Comparison of ENCODE assay signal across 13 cellular contexts in genomic region chr5:134594336-134594735, GRCh38. TPM values are rescaled to one million over a fixed set of nuclear protein-coding genes. Genes with fewer than 3 reads are reported as not detected.
A peak's percentile ranks its signal among the peaks of the same experiment; 100 is the strongest.
DNase-seq lines count a peak whose midpoint lies in the region; ATAC-seq, FAIRE-seq and TF ChIP-seq lines count a peak whose summit lies in the region.
"Had no signal": no experiment of that assay in that cellular context is flagged by ENCODE, and none has a peak within 500 bp of the region (broad histone marks: within the 10 kb centered on the region; RNA-seq: fewer than 3 reads in every experiment).

No MANE protein-coding gene starts in this region.

- FAIRE-seq in HepG2 (lab: Jason Lieb, UNC), result peak; percentile 65

- WGBS in HepG2 (ENCODE audit: low lambda C conversion rate), result 2% methylated on average over 7 of the region's 7 CpGs

- peak overlapping the region; percentile 61 for H3K27ac ChIP-seq in KOPT-K1 (ENCODE audit: low read depth, low read length, poor library complexity, severe bottlenecking)
- H3K27ac ChIP-seq in WERI-Rb-1, result peak overlapping the region; percentile 82
- H3K27ac ChIP-seq in HepG2 (ENCODE audit: extremely low read length, insufficient read depth, low read length), result no peak overlapping the region
- H3K27ac ChIP-seq: PC-9 had no signal

- peak; percentile 74 for DNase-seq in WERI-Rb-1
- peak; percentile 59 for DNase-seq in HepG2 (ENCODE audit: low spot score)
- peak; percentile 50 for DNase-seq in superior temporal gyrus (ENCODE audit: extremely low spot score)
- DNase-seq in GM03348 (ENCODE audit: low spot score), result no peak
- DNase-seq: C1 segment of cervical spinal cord; Kasumi-1; NCI-H1417 treated with DMSO at 0.1 percent for 48 hours; NCI-H2029 treated with DMSO at 0.1 percent for 48 hours; NK-92 treated with Interleukin-12 subunit alpha and Interleukin-12 subunit beta, amount 100 ng/mL, for 24 hours; PC-9 had no signal

- ATAC-seq in HepG2 (peak; percentile 70), HG02970 (IDR thresholded peaks at IDR 0.05; ENCODE audit: low FRiP score, unreplicated experiment) (no peak), GM18867 (IDR thresholded peaks at IDR 0.05; ENCODE audit: unreplicated experiment) (no peak)

- no peak for TF ChIP-seq RAD21 in HepG2 (CRISPR knock-in tag; IDR thresholded peaks at IDR 0.05)

- intact Hi-C loops in HepG2 (cut with micrococcal nuclease; ENCODE audit: unreplicated experiment), result loop anchor here (5.0 kb wide), 1 partner anchor 68 kb away; no protein-coding TSS in a partner anchor

- peak overlapping the region; percentile 19 for H3K4me2 ChIP-seq in HepG2 (ENCODE audit: low read depth, low read length)
- H3K4me2 ChIP-seq: PC-9 had no signal

- BruUV-seq in HepG2 (replicated peaks; lab: Mats Ljungman, UMichigan), result no TSS peak

- POLR2A ChIA-PET in HepG2 (lab: Yijun Ruan, JAX), result no interaction called here

- H3K36me3 ChIP-seq in KOPT-K1 (ENCODE audit: insufficient read depth, low read length) (no peaks in the 10 kb centered on the region), WERI-Rb-1 (no peaks in the 10 kb centered on the region), HepG2 (replicated peaks in 1 of 2; ENCODE audit: control insufficient read depth in 1 of 2, insufficient read depth in 2 of 2, low read length in 2 of 2) (no peaks in the 10 kb centered on the region)

- no peaks in the 10 kb centered on the region for H3K79me2 ChIP-seq in HepG2 (ENCODE audit: insufficient read depth, low read length)

- no peak overlapping the region for H2AFZ ChIP-seq in HepG2 (ENCODE audit: low read length)
- H2AFZ ChIP-seq: PC-9 had no signal

- CTCF ChIA-PET in HepG2 (lab: Yijun Ruan, JAX; ENCODE audit: low intra/inter-chr PET ratio, low total read pairs), result no interaction called here

- no peak for TF ChIP-seq POLR2A in HepG2 (IDR thresholded peaks at IDR 0.05; ENCODE audit: insufficient read depth in 1 of 2, low read depth in 2 of 2, low read length in 2 of 2)

- TF ChIP-seq CTCF in WERI-Rb-1 (IDR thresholded peaks at IDR 0.05; ENCODE audit: low read depth, low read length) (no peak), HepG2 (CRISPR knock-in tag; IDR thresholded peaks at IDR 0.05) (no peak)

- peaks cover 59% of the 10 kb centered on the region for H3K4me1 ChIP-seq in HepG2 (ENCODE audit: insufficient read depth, low read length)

- peak in 1 of 2 experiments; percentile 11; a peak in 1 of 4 replicates for TF ChIP-seq EP300 in HepG2 (IDR thresholded peaks at IDR 0.05; ENCODE audit: low read depth in 2 of 2, low read length in 2 of 2)
- TF ChIP-seq EP300 in HepG2 (CRISPR knock-in tag; IDR thresholded peaks at IDR 0.05; ENCODE audit: borderline replicate concordance), result no peak

- no peak overlapping the region for H3K4me3 ChIP-seq in WERI-Rb-1 (ENCODE audit: low read depth, low read length)
- H3K4me3 ChIP-seq in HepG2 (replicated peaks in 1 of 3; ENCODE audit: insufficient read depth in 1 of 3, low read depth in 2 of 3, low read length in 3 of 3), result peak overlapping the region in 1 of 3 experiments; percentile 15; a peak in 1 of 6 replicates
- H3K4me3 ChIP-seq: PC-9 had no signal

- no peaks in the 10 kb centered on the region for H3K27me3 ChIP-seq in WERI-Rb-1 (ENCODE audit: insufficient read depth, low read depth, severe bottlenecking)
- H3K27me3 ChIP-seq in HepG2 (ENCODE audit: control insufficient read depth in 1 of 2, insufficient read depth in 2 of 2, low read length in 2 of 2), result no peaks in the 10 kb centered on the region

- no peaks in the 10 kb centered on the region for H3K9me3 ChIP-seq in KOPT-K1 (ENCODE audit: insufficient read depth, low read length, poor library complexity, severe bottlenecking)
- no peaks in the 10 kb centered on the region for H3K9me3 ChIP-seq in WERI-Rb-1 (ENCODE audit: severe bottlenecking)
- H3K9me3 ChIP-seq in HepG2 (ENCODE audit: low read length), result no peaks in the 10 kb centered on the region

- H4K20me1 ChIP-seq in HepG2 (ENCODE audit: insufficient read depth, low read length), result no peaks in the 10 kb centered on the region

- H3K9ac ChIP-seq in HepG2 (ENCODE audit: insufficient read depth, low read depth, low read length), result no peak overlapping the region

- in situ Hi-C loops in HepG2 (cut with HindIII; ENCODE audit: extremely low pct_ligation_motif_present, low pct_unique_long_range_greater_than_20kb), result loop anchor here (25.0 kb wide), 1 partner anchor 407 kb away; the partner anchor contains the start of gene SKP1

TF ChIP-seq in HepG2, 621 proteins besides CTCF, POLR2A, EP300 and RAD21 (continues in another document):
- TF ChIP-seq ZNF784 (CRISPR knock-in tag; IDR thresholded peaks at IDR 0.05; ENCODE audit: borderline replicate concordance), result no peak
- TF ChIP-seq RBM39 (IDR thresholded peaks at IDR 0.05; ENCODE audit: low read depth, low read length, poor library complexity, severe bottlenecking), result no peak

RNA-seq across cellular contexts. Expression of gene SAR1B, which starts 38.3 kb away (rescaled TPM):
- total RNA-seq in HepG2 (2016; rRNA removed; fragmentation: Illumina TruSeq; extraction: Trizol), result 73.0 and 99.7 TPM in 2 replicates
- total RNA-seq in HepG2 (2016; cell fraction: cytosol; rRNA removed; fragmentation: Illumina TruSeq; extraction: Trizol; ENCODE audit: low read depth), result 19.0 and 26.0 TPM in 2 replicates
- total RNA-seq in HepG2 (2016; cell fraction: insoluble cytoplasmic fraction; rRNA removed; fragmentation: Illumina TruSeq; extraction: Trizol), result 71.3 and 99.4 TPM in 2 replicates
- total RNA-seq in HepG2 (2016; cell fraction: membrane; rRNA removed; fragmentation: Illumina TruSeq; extraction: Trizol), result 25.2 and 29.6 TPM in 2 replicates
- total RNA-seq in HepG2 (2016; cell fraction: nucleus; rRNA removed; fragmentation: Illumina TruSeq; extraction: Trizol), result 76.4 and 91.6 TPM in 2 replicates
- polyA plus RNA-seq in HepG2 (2011; rRNA removed), result 33.2 and 43.0 TPM in 2 replicates
- 14.1 and 24.4 TPM in 2 replicates for polyA plus RNA-seq in HepG2 (2011; cell fraction: cytosol; rRNA removed)
- polyA plus RNA-seq in HepG2 (2011; cell fraction: nucleus; rRNA removed), result 12.1 and 18.4 TPM in 2 replicates
- polyA plus RNA-seq in HepG2 (2012), result 46.5 and 59.9 TPM in 2 replicates
- 11.2 and 12.4 TPM in 2 replicates for polyA plus RNA-seq in HepG2 (2016; cell fraction: cytosol; fragmentation: Illumina TruSeq; extraction: Trizol; ENCODE audit: low read depth)
- 43.4 and 51.8 TPM in 2 replicates for polyA plus RNA-seq in HepG2 (2016; cell fraction: insoluble cytoplasmic fraction; fragmentation: Illumina TruSeq; extraction: Trizol; ENCODE audit: low read depth)
- 11.1 and 11.7 TPM in 2 replicates for polyA plus RNA-seq in HepG2 (2016; cell fraction: membrane; fragmentation: Illumina TruSeq; extraction: Trizol; ENCODE audit: low read depth)
- 92.7 and 95.6 TPM in 2 replicates for polyA plus RNA-seq in HepG2 (2016; cell fraction: nucleus; fragmentation: Illumina TruSeq; extraction: Trizol; ENCODE audit: insufficient read depth, low read depth)
- 25.6 and 32.4 TPM in 2 replicates for polyA minus RNA-seq in HepG2 (2011; rRNA and poly(A)+ RNA removed; ENCODE audit: low replicate concordance)
- polyA minus RNA-seq in HepG2 (2011; cell fraction: cytosol; rRNA and poly(A)+ RNA removed), result 42.9 and 70.5 TPM in 2 replicates
- polyA minus RNA-seq in HepG2 (2011; cell fraction: nucleus; rRNA and poly(A)+ RNA removed), result 27.7 and 36.6 TPM in 2 replicates

RNA-seq across cellular contexts. Expression of gene SEC24A, which starts 54.2 kb away (rescaled TPM):
- total RNA-seq in HepG2 (2016; rRNA removed; fragmentation: Illumina TruSeq; extraction: Trizol), result 30.5 and 56.6 TPM in 2 replicates
- 8.6 and 10.2 TPM in 2 replicates for total RNA-seq in HepG2 (2016; cell fraction: cytosol; rRNA removed; fragmentation: Illumina TruSeq; extraction: Trizol; ENCODE audit: low read depth)
- 28.5 and 53.5 TPM in 2 replicates for total RNA-seq in HepG2 (2016; cell fraction: insoluble cytoplasmic fraction; rRNA removed; fragmentation: Illumina TruSeq; extraction: Trizol)
- 15.9 and 16.9 TPM in 2 replicates for total RNA-seq in HepG2 (2016; cell fraction: membrane; rRNA removed; fragmentation: Illumina TruSeq; extraction: Trizol)
- total RNA-seq in HepG2 (2016; cell fraction: nucleus; rRNA removed; fragmentation: Illumina TruSeq; extraction: Trizol), result 30.3 and 31.4 TPM in 2 replicates
- polyA plus RNA-seq in HepG2 (2011; rRNA removed), result 39.6 and 56.8 TPM in 2 replicates
- polyA plus RNA-seq in HepG2 (2011; cell fraction: cytosol; rRNA removed), result 32.2 and 37.4 TPM in 2 replicates
- 22.5 and 25.0 TPM in 2 replicates for polyA plus RNA-seq in HepG2 (2011; cell fraction: nucleus; rRNA removed)
- 21.7 and 26.9 TPM in 2 replicates for polyA plus RNA-seq in HepG2 (2012)
- polyA plus RNA-seq in HepG2 (2016; cell fraction: cytosol; fragmentation: Illumina TruSeq; extraction: Trizol; ENCODE audit: low read depth), result 1.3 and 1.4 TPM in 2 replicates
- polyA plus RNA-seq in HepG2 (2016; cell fraction: insoluble cytoplasmic fraction; fragmentation: Illumina TruSeq; extraction: Trizol; ENCODE audit: low read depth), result 44.8 and 45.8 TPM in 2 replicates
- polyA plus RNA-seq in HepG2 (2016; cell fraction: membrane; fragmentation: Illumina TruSeq; extraction: Trizol; ENCODE audit: low read depth), result 4.6 and 6.1 TPM in 2 replicates
- polyA plus RNA-seq in HepG2 (2016; cell fraction: nucleus; fragmentation: Illumina TruSeq; extraction: Trizol; ENCODE audit: insufficient read depth, low read depth), result 26.6 and 29.0 TPM in 2 replicates
- 36.1 and 80.0 TPM in 2 replicates for polyA minus RNA-seq in HepG2 (2011; rRNA and poly(A)+ RNA removed; ENCODE audit: low replicate concordance)
- 51.2 and 62.4 TPM in 2 replicates for polyA minus RNA-seq in HepG2 (2011; cell fraction: cytosol; rRNA and poly(A)+ RNA removed)
- polyA minus RNA-seq in HepG2 (2011; cell fraction: nucleus; rRNA and poly(A)+ RNA removed), result 61.9 and 65.6 TPM in 2 replicates
